ENCODE assay signal across 9 cellular contexts in the genomic region with DNA sequence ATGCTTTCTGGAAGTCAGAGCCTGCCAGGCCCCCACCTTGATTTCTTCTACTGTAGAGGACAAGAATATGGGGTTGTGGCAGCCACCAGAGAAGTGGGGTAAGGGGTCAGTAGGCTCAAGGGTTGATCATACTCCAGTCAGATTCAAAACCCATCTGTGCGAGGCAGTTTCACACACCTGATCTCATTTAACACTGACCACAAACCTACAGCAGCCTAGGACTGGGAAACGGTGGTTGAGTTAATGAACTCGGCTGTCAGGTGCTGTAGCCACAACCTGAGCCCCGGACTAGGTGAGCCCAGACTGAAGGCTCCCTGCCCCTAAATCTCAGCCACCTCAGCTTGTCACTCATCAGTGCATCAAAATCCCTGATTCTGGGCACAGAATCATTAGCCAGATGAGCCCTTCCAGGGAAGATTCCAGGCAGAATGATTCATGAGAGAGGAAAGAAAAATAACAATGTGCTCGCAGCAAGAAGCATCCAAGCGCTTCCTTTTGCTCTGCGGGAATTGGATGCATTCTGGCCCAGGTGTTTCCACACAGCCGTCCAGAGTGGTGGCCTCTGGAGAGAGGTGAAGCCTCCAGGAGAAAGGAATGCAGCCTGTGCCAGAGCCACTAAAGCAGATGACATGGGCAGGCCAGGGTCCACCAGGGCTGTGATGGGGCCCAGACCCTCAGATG.
A peak's percentile ranks its signal among the peaks of the same experiment; 100 is the strongest.
DNase-seq lines count a peak whose midpoint lies in the region; ATAC-seq, FAIRE-seq and TF ChIP-seq lines count a peak whose summit lies in the region.
"Had no signal": no experiment of that assay in that cellular context is flagged by ENCODE, and none has a peak within 500 bp of the region (broad histone marks: within the 10 kb centered on the region; RNA-seq: fewer than 3 reads in every experiment).

No MANE protein-coding gene starts in this region.

- H3K4me3 ChIP-seq in OCI-LY3 (ENCODE audit: low read length) (no peak overlapping the region), small intestine (ENCODE audit: low read depth in 1 of 2, low read length in 2 of 2) (no peak overlapping the region)
- H3K4me3 ChIP-seq: pancreas had no signal

- WGBS in small intestine, 3 donors, result 73 to 78% (median 76%) methylated on average over 8 of the region's 8 CpGs

- H3K27me3 ChIP-seq in OCI-LY3 (ENCODE audit: low read depth, low read length) (no peaks in the 10 kb centered on the region; the same call in 1 of the 2 replicates), small intestine (ENCODE audit: control insufficient read depth in 2 of 2, insufficient read depth in 2 of 2, low read length in 2 of 2) (no peaks in the 10 kb centered on the region)
- H3K27me3 ChIP-seq: pancreas had no signal

- FAIRE-seq in GM19239 (lab: Jason Lieb, UNC) (peak; percentile 86), small intestine (lab: Jason Lieb, UNC) (no peak)
- FAIRE-seq: pancreas had no signal

- ATAC-seq in HG02852 (IDR thresholded peaks at IDR 0.05; ENCODE audit: unreplicated experiment), result peak; percentile 83
- ATAC-seq: activated T-cell treated with anti-CD3 and anti-CD28 coated beads, Interleukin-2, amount 50 U/mL, for 4 hours; pancreas had no signal

- TF ChIP-seq CTCF in OCI-LY3 (IDR thresholded peaks at IDR 0.05; ENCODE audit: low read depth, low read length), result no peak

- H3K36me3 ChIP-seq in OCI-LY3 (replicated peaks; ENCODE audit: low read depth, low read length), result no peaks in the 10 kb centered on the region
- no peaks in the 10 kb centered on the region for H3K36me3 ChIP-seq in small intestine (ENCODE audit: control insufficient read depth in 2 of 2, insufficient read depth in 2 of 2, low read length in 2 of 2)
- H3K36me3 ChIP-seq: pancreas had no signal

- no peaks in the 10 kb centered on the region for H4K20me1 ChIP-seq in OCI-LY3 (ENCODE audit: insufficient read depth, low read length)

- H3K4me1 ChIP-seq in OCI-LY3 (ENCODE audit: low read length) (peaks cover 15% of the 10 kb centered on the region), small intestine (ENCODE audit: control insufficient read depth in 2 of 2, insufficient read depth in 1 of 2, low read depth in 1 of 2, low read length in 1 of 2) (no peaks in the 10 kb centered on the region)

- no peak overlapping the region for H2AFZ ChIP-seq in OCI-LY3 (ENCODE audit: low read depth, low read length)

- H3K27ac ChIP-seq in OCI-LY3 (ENCODE audit: low read length) (no peak overlapping the region), small intestine (ENCODE audit: low read depth in 1 of 2, low read length in 1 of 2) (no peak overlapping the region)
- H3K27ac ChIP-seq: pancreas had no signal

- no peak overlapping the region for H3K9ac ChIP-seq in OCI-LY3 (ENCODE audit: low read length)

- DNase-seq in GM19239 (ENCODE audit: insufficient read length, low spot score) (no peak), small intestine (peak; percentile 34), OCI-M1 (lab: John Stamatoyannopoulos, UW) (no peak), NCI-H187 (lab: John Stamatoyannopoulos, UW) (no peak), nucleus accumbens (lab: John Stamatoyannopoulos, UW) (no peak)
- DNase-seq: activated T-cell treated with anti-CD3 and anti-CD28 coated beads, Interleukin-2, amount 50 U/mL, for 4 hours; pancreas had no signal

- H3K79me2 ChIP-seq in OCI-LY3 (ENCODE audit: low read length), result no peaks in the 10 kb centered on the region

- H3K4me2 ChIP-seq in OCI-LY3 (ENCODE audit: low read length), result peak overlapping the region; percentile 29

- no peaks in the 10 kb centered on the region for H3K9me3 ChIP-seq in OCI-LY3 (ENCODE audit: insufficient read depth, low read length)
- no peaks in the 10 kb centered on the region for H3K9me3 ChIP-seq in small intestine (ENCODE audit: control insufficient read depth, low read depth)
